8 cellular contexts compared by ENCODE assay signal in genomic region chr3:143119974-143120715, GRCh38. TPM values are rescaled to one million over a fixed set of nuclear protein-coding genes. Genes with fewer than 3 reads are reported as not detected.
DNase-seq lines count a peak whose midpoint lies in the region; ATAC-seq and TF ChIP-seq lines count a peak whose summit lies in the region.

No MANE protein-coding gene starts in this region.

- intact Hi-C loops in CD4-positive, alpha-beta memory T cell (cut with micrococcal nuclease) = loop anchor here (2.0 to 5.0 kb wide), 3 partner anchors 51 to 852 kb away; partner anchors contain the start of genes DIPK2A and U2SURP
- intact Hi-C loops in activated CD4-positive, alpha-beta T cell treated with anti-CD3 and anti-CD28 coated beads, Interleukin-2, amount 10 ng/mL, durations not matched to agents 24 days and 14 days (cut with micrococcal nuclease) = loop anchor here (2.0 to 10.0 kb wide), 7 partner anchors 59 to 851 kb away; partner anchors contain the start of gene DIPK2A

- H3K27me3 Mint-ChIP-seq in CD4-positive, alpha-beta memory T cell = peaks cover 0 to 14% of the 10 kb centered on the region in 2 donors
- peaks cover 20% of the 10 kb centered on the region for H3K27me3 Mint-ChIP-seq in activated CD4-positive, alpha-beta T cell treated with anti-CD3 and anti-CD28 coated beads, Interleukin-2, amount 10 ng/mL, durations not matched to agents 24 days and 14 days
- H3K27me3 Mint-ChIP-seq in endothelial cell (ENCODE audit: unreplicated experiment) = peaks cover 7% of the 10 kb centered on the region

- H3K36me3 ChIP-seq in CD4-positive, alpha-beta memory T cell (ENCODE audit: insufficient read depth, low read length) = no peaks in the 10 kb centered on the region
- no peaks in the 10 kb centered on the region for H3K36me3 ChIP-seq in muscle layer of colon (ENCODE audit: insufficient read depth, low read length)
- H3K36me3 ChIP-seq in suprapubic skin = no peaks in the 10 kb centered on the region

- no peak for TF ChIP-seq POLR2A in suprapubic skin (IDR thresholded peaks at IDR 0.05)

- ATAC-seq in GM21381 (IDR thresholded peaks at IDR 0.05; ENCODE audit: unreplicated experiment) = peak; percentile 10

- H3K36me3 Mint-ChIP-seq in CD4-positive, alpha-beta memory T cell = peaks cover 0 to 3% of the 10 kb centered on the region in 2 donors
- H3K36me3 Mint-ChIP-seq in activated CD4-positive, alpha-beta T cell treated with anti-CD3 and anti-CD28 coated beads, Interleukin-2, amount 10 ng/mL, durations not matched to agents 24 days and 14 days (ENCODE audit: low read depth) = peaks cover 5% of the 10 kb centered on the region
- H3K36me3 Mint-ChIP-seq in endothelial cell (ENCODE audit: low read depth, unreplicated experiment) = peaks cover 4% of the 10 kb centered on the region

- WGBS in suprapubic skin = 0% methylated on average over 44 of the region's 85 CpGs

- no peaks in the 10 kb centered on the region for H3K9me3 ChIP-seq in CD4-positive, alpha-beta memory T cell (ENCODE audit: control insufficient read depth in 1 of 2, low read length in 2 of 2)
- H3K9me3 ChIP-seq in muscle layer of colon (ENCODE audit: low read length) = no peaks in the 10 kb centered on the region
- H3K9me3 ChIP-seq in suprapubic skin = no peaks in the 10 kb centered on the region

- POLR2A ChIA-PET in CD4-positive, alpha-beta memory T cell (lab: Charles Lee; ENCODE audit: partially characterized antibody) = interaction anchor here (1.0 to 2.8 kb wide), 5 partner anchors 51 to 236 kb away, joined by 3 to 9 read pairs (median 3); partner anchors contain the start of gene U2SURP

- H3K27me3 ChIP-seq in CD4-positive, alpha-beta memory T cell (ENCODE audit: insufficient read depth, low read length) = no peaks in the 10 kb centered on the region
- H3K27me3 ChIP-seq in muscle layer of colon (ENCODE audit: control insufficient read depth in 1 of 2, insufficient read depth in 2 of 2, low read length in 2 of 2) = peaks cover 0 to 22% of the 10 kb centered on the region in 2 donors
- H3K27me3 ChIP-seq in suprapubic skin = peaks cover 21% of the 10 kb centered on the region

- CTCF ChIA-PET in CD4-positive, alpha-beta memory T cell (lab: Charles Lee; ENCODE audit: partially characterized antibody) = interaction anchor here (1.0 to 1.7 kb wide), 4 partner anchors 11 to 553 kb away, joined by 3 to 4 read pairs (median 4); no protein-coding TSS in a partner anchor

- no peaks in the 10 kb centered on the region for H3K9me3 Mint-ChIP-seq in CD4-positive, alpha-beta memory T cell
- no peaks in the 10 kb centered on the region for H3K9me3 Mint-ChIP-seq in activated CD4-positive, alpha-beta T cell treated with anti-CD3 and anti-CD28 coated beads, Interleukin-2, amount 10 ng/mL, durations not matched to agents 24 days and 14 days
- no peaks in the 10 kb centered on the region for H3K9me3 Mint-ChIP-seq in endothelial cell (ENCODE audit: unreplicated experiment)

- TF ChIP-seq CTCF in endothelial cell (IDR thresholded peaks at IDR 0.05; ENCODE audit: unreplicated experiment) (no peak), suprapubic skin (IDR thresholded peaks at IDR 0.05) (no peak)

- peak overlapping the region; percentile 42 to 68 for H3K4me3 ChIP-seq in CD4-positive, alpha-beta memory T cell (ENCODE audit: low read length in 2 of 2)
- H3K4me3 ChIP-seq in muscle layer of colon (ENCODE audit: low read depth in 1 of 2, low read length in 2 of 2) (peak overlapping the region; percentile 30 to 73), suprapubic skin (peak overlapping the region; percentile 85)

- H3K9ac ChIP-seq in muscle layer of colon (ENCODE audit: low read length) = no peak overlapping the region

- peak overlapping the region; percentile 26 for H3K27ac ChIP-seq in CD4-positive, alpha-beta memory T cell (ENCODE audit: low read depth, low read length)
- H3K27ac ChIP-seq in muscle layer of colon (ENCODE audit: low read depth, low read length) (no peak overlapping the region), suprapubic skin (no peak overlapping the region)

- peak overlapping the region in 1 of 7 donors; percentile 55 for H3K27ac Mint-ChIP-seq in CD4-positive, alpha-beta memory T cell
- H3K27ac Mint-ChIP-seq in activated CD4-positive, alpha-beta T cell treated with anti-CD3 and anti-CD28 coated beads, Interleukin-2, amount 10 ng/mL, durations not matched to agents 24 days and 14 days = peak overlapping the region; percentile 76
- no peak overlapping the region for H3K27ac Mint-ChIP-seq in endothelial cell (ENCODE audit: unreplicated experiment)

- no peak for TF ChIP-seq EP300 in suprapubic skin (IDR thresholded peaks at IDR 0.05)

- H3K4me3 Mint-ChIP-seq in CD4-positive, alpha-beta memory T cell = peak overlapping the region; percentile 82 to 94 (median 86)
- H3K4me3 Mint-ChIP-seq in activated CD4-positive, alpha-beta T cell treated with anti-CD3 and anti-CD28 coated beads, Interleukin-2, amount 10 ng/mL, durations not matched to agents 24 days and 14 days = peak overlapping the region; percentile 89
- peak overlapping the region; percentile 90 for H3K4me3 Mint-ChIP-seq in endothelial cell (ENCODE audit: unreplicated experiment)

- peak in 4 of 5 donors; percentile 2 to 27 (median 21) for DNase-seq in CD4-positive, alpha-beta memory T cell
- DNase-seq in HuH-7.5 (ENCODE audit: low spot score) (peak; percentile 29), endothelial cell (ENCODE audit: low spot score) (peak; percentile 51), suprapubic skin (ENCODE audit: low spot score in 2 of 2) (peak; percentile 63 to 81), A172 (ENCODE audit: low spot score) (no peak)
- DNase-seq in activated CD4-positive, alpha-beta T cell treated with anti-CD3 and anti-CD28 coated beads, Interleukin-2, amount 10 ng/mL, durations not matched to agents 24 days and 14 days = peak; percentile 83

- H3K4me1 ChIP-seq in CD4-positive, alpha-beta memory T cell (ENCODE audit: insufficient read depth, low read length) = peaks cover 19% of the 10 kb centered on the region
- H3K4me1 ChIP-seq in muscle layer of colon (ENCODE audit: insufficient read depth, low read length) = peaks cover 7% of the 10 kb centered on the region
- peaks cover 28% of the 10 kb centered on the region for H3K4me1 ChIP-seq in suprapubic skin

- H3K4me1 Mint-ChIP-seq in CD4-positive, alpha-beta memory T cell = peaks cover 19 to 36% (median 23%) of the 10 kb centered on the region in 4 donors
- peaks cover 33% of the 10 kb centered on the region for H3K4me1 Mint-ChIP-seq in activated CD4-positive, alpha-beta T cell treated with anti-CD3 and anti-CD28 coated beads, Interleukin-2, amount 10 ng/mL, durations not matched to agents 24 days and 14 days
- H3K4me1 Mint-ChIP-seq in endothelial cell (ENCODE audit: unreplicated experiment) = peaks cover 8% of the 10 kb centered on the region

RNA-seq across cellular contexts. Expression of gene CHST2, which starts 0.6 kb away (rescaled TPM):
- total RNA-seq in CD4-positive, alpha-beta memory T cell = 1 to 10 TPM; 1.1 TPM
- polyA plus RNA-seq in CD4-positive, alpha-beta memory T cell = 1 to 10 TPM in 1 of 2 donors, under 1 TPM in 1; 0.71 to 2.9 TPM
- total RNA-seq in activated CD4-positive, alpha-beta T cell treated with anti-CD3 and anti-CD28 coated beads, Interleukin-2, amount 10 ng/mL, durations not matched to agents 24 days and 14 days = 6.1 and 6.4 TPM in 2 replicates
- total RNA-seq in endothelial cell (ENCODE audit: unreplicated experiment) = 12.9 TPM
- total RNA-seq in suprapubic skin = 10 to 100 TPM in 1 of 4 donors, 1 to 10 TPM in 3; 2.4 to 22.8 (median 5.3) TPM
- 2.7 and 5.6 TPM in 2 replicates for total RNA-seq in A172 (2014; rRNA removed; shearing (Covaris generic))
